ENCODE assay signal across 23 cellular contexts in genomic region chr5:149657324-149657723, GRCh38.
"Had no signal": no experiment of that assay in that cellular context is flagged by ENCODE, and none has a peak within 500 bp of the region (broad histone marks: within the 10 kb centered on the region; RNA-seq: fewer than 3 reads in every experiment).

No MANE protein-coding gene starts in this region.

- H3K36me3 ChIP-seq: adrenal gland had no signal

- H3K4me1 ChIP-seq: adrenal gland had no signal

- H3K9me3 Mint-ChIP-seq: activated CD4-positive, alpha-beta T cell treated with anti-CD3 and anti-CD28 coated beads, Interleukin-2, amount 10 ng/mL, durations not matched to agents 24 days and 14 days had no signal

- H3K4me1 Mint-ChIP-seq: activated CD4-positive, alpha-beta T cell treated with anti-CD3 and anti-CD28 coated beads for 36 hours; activated CD4-positive, alpha-beta T cell treated with anti-CD3 and anti-CD28 coated beads, Interleukin-2, amount 10 ng/mL, durations not matched to agents 24 days and 14 days; activated CD8-positive, alpha-beta memory T cell treated with anti-CD3 and anti-CD28 coated beads, Interleukin-2, amount 10 ng/mL, durations not matched to agents 7 days and 5 days; activated naive CD4-positive, alpha-beta T cell treated with anti-CD3 and anti-CD28 coated beads, Interleukin-2, amount 50 U/mL, for 24 hours; activated naive CD8-positive, alpha-beta T cell treated with anti-CD3 and anti-CD28 coated beads for 36 hours; activated naive CD8-positive, alpha-beta T cell treated with anti-CD3 and anti-CD28 coated beads, Interleukin-2, amount 50 U/mL, for 24 hours; T-helper 17 cell had no signal

- H3K27ac ChIP-seq: adrenal gland, body of pancreas had no signal

- H3K4me3 ChIP-seq: adrenal gland, body of pancreas had no signal

- H3K36me3 Mint-ChIP-seq: activated CD4-positive, alpha-beta memory T cell treated with anti-CD3 and anti-CD28 coated beads for 36 hours; activated naive CD4-positive, alpha-beta T cell treated with anti-CD3 and anti-CD28 coated beads, Interleukin-2, amount 50 U/mL, for 24 hours; activated naive CD8-positive, alpha-beta T cell treated with anti-CD3 and anti-CD28 coated beads for 36 hours had no signal

- H3K4me3 Mint-ChIP-seq: activated CD4-positive, alpha-beta memory T cell treated with anti-CD3 and anti-CD28 coated beads for 36 hours; activated CD4-positive, alpha-beta T cell treated with anti-CD3 and anti-CD28 coated beads for 36 hours; activated CD4-positive, alpha-beta T cell treated with anti-CD3 and anti-CD28 coated beads, Interleukin-2, amount 10 ng/mL, durations not matched to agents 24 days and 14 days; activated CD8-positive, alpha-beta memory T cell treated with anti-CD3 and anti-CD28 coated beads, Interleukin-2, amount 10 ng/mL, durations not matched to agents 7 days and 5 days; activated CD8-positive, alpha-beta T cell treated with anti-CD3 and anti-CD28 coated beads, Interleukin-2, amount 10 ng/mL, durations not matched to agents 7 days and 5 days; activated naive CD4-positive, alpha-beta T cell treated with anti-CD3 and anti-CD28 coated beads for 36 hours; activated naive CD4-positive, alpha-beta T cell treated with anti-CD3 and anti-CD28 coated beads, Interleukin-2, amount 50 U/mL, for 24 hours; activated naive CD8-positive, alpha-beta T cell treated with anti-CD3 and anti-CD28 coated beads for 36 hours; activated naive CD8-positive, alpha-beta T cell treated with anti-CD3 and anti-CD28 coated beads, Interleukin-2, amount 50 U/mL, for 24 hours; activated T-helper 1 cell treated with anti-CD3 and anti-CD28 coated beads, Interleukin-12 subunit alpha, Interleukin-12 subunit beta, Interleukin-2, Interleukin-4 antibody, amounts not matched to agents 30 ng/mL and 10 ng/mL and 1 ng/mL, durations not matched to agents 14 hours and 24 hours and 36 hours; T-helper 17 cell; T-helper 2 cell treated with Interferon-gamma antibody and Interleukin-4, amounts not matched to agents 5 μg/mL and 100 μg/mL, for 36 hours had no signal

- ATAC-seq: activated CD4-positive, alpha-beta T cell treated with anti-CD3 and anti-CD28 coated beads for 36 hours; activated CD8-positive, alpha-beta memory T cell treated with anti-CD3 and anti-CD28 coated beads, Interleukin-2, amount 10 ng/mL, durations not matched to agents 7 days and 5 days; activated CD8-positive, alpha-beta T cell treated with anti-CD3 and anti-CD28 coated beads, Interleukin-2, amount 10 ng/mL, durations not matched to agents 7 days and 5 days; activated naive CD8-positive, alpha-beta T cell treated with anti-CD3 and anti-CD28 coated beads, Interleukin-2, amount 50 U/mL, for 24 hours; body of pancreas; T-helper 17 cell had no signal

- DNase-seq: activated CD4-positive, CD25-positive, alpha-beta regulatory T cell; activated CD4-positive, CD25-positive, alpha-beta regulatory T cell treated with anti-CD3 and anti-CD28 coated beads, Interleukin-2, amount 50 U/mL, for 72 hours; activated CD8-positive, alpha-beta memory T cell treated with anti-CD3 and anti-CD28 coated beads, Interleukin-2, amount 50 U/mL, for 4 hours; amygdala; effector CD8-positive, alpha-beta T cell; foreskin fibroblast; T-helper 1 cell; T-helper 17 cell; T1000 had no signal

- H3K9me3 ChIP-seq: adrenal gland, body of pancreas had no signal

- H3K27ac Mint-ChIP-seq: activated CD4-positive, alpha-beta memory T cell treated with anti-CD3 and anti-CD28 coated beads for 36 hours; activated CD4-positive, alpha-beta T cell treated with anti-CD3 and anti-CD28 coated beads for 36 hours; activated CD4-positive, alpha-beta T cell treated with anti-CD3 and anti-CD28 coated beads, Interleukin-2, amount 10 ng/mL, durations not matched to agents 24 days and 14 days; activated CD8-positive, alpha-beta T cell treated with anti-CD3 and anti-CD28 coated beads, Interleukin-2, amount 10 ng/mL, durations not matched to agents 7 days and 5 days; activated naive CD4-positive, alpha-beta T cell treated with anti-CD3 and anti-CD28 coated beads for 36 hours; activated naive CD4-positive, alpha-beta T cell treated with anti-CD3 and anti-CD28 coated beads, Interleukin-2, amount 50 U/mL, for 24 hours; activated naive CD8-positive, alpha-beta T cell treated with anti-CD3 and anti-CD28 coated beads for 36 hours; activated naive CD8-positive, alpha-beta T cell treated with anti-CD3 and anti-CD28 coated beads, Interleukin-2, amount 50 U/mL, for 24 hours; activated T-helper 1 cell treated with anti-CD3 and anti-CD28 coated beads, Interleukin-12 subunit alpha, Interleukin-12 subunit beta, Interleukin-2, Interleukin-4 antibody, amounts not matched to agents 30 ng/mL and 10 ng/mL and 1 ng/mL, durations not matched to agents 14 hours and 24 hours and 36 hours; activated T-helper 2 cell treated with anti-CD3 and anti-CD28 coated beads, Interferon-gamma antibody, Interleukin-2, Interleukin-4, amounts not matched to agents 10 μg/mL and 5 μg/mL and 100 μg/mL, durations not matched to agents 14 hours and 24 hours and 36 hours; T-helper 17 cell; T-helper 2 cell treated with Interferon-gamma antibody and Interleukin-4, amounts not matched to agents 5 μg/mL and 100 μg/mL, for 36 hours had no signal

- H3K27me3 ChIP-seq: adrenal gland, body of pancreas had no signal
